In the genomic region with DNA sequence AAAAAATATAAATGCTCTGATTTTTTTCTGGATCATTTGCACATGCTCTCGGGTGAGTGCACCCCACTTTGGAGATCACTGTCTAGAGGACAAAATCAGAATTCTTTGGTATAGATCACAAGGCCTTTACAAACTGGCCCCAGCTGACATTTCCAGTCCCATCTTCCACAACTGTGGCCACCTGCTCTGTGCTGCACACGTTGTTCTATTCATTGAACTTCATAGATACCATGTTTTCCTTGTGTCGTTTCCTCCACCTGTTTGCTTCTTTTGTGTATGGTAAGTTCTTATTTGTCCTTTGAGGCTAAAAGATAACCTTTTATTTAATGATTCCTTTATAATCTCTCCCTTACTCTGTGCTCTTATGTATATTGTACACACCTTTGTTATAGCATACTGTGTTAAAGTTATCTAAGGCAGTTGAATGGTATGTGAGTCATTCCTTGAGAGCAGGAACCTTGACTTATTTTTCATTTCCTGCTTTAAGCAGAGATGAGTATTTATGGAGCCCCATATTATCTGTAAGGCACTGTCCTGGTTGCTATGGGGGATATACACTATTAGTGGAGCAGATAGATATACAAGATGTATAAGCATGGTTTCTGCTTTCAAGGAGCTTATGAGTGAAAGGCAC, we compare ENCODE assay signal across 9 cellular contexts. TPM values are rescaled to one million over a fixed set of nuclear protein-coding genes. Genes with fewer than 3 reads are reported as not detected.
DNase-seq lines count a peak whose midpoint lies in the region; ATAC-seq and TF ChIP-seq lines count a peak whose summit lies in the region.
"Had no signal": no experiment of that assay in that cellular context is flagged by ENCODE, and none has a peak within 500 bp of the region (broad histone marks: within the 10 kb centered on the region; RNA-seq: fewer than 3 reads in every experiment).

No MANE protein-coding gene starts in this region.

- H3K36me3 ChIP-seq in lower lobe of right lung = no peaks in the 10 kb centered on the region

- no peak overlapping the region for H3K4me3 ChIP-seq in lower lobe of right lung

- no peaks in the 10 kb centered on the region for H3K27me3 ChIP-seq in lower lobe of right lung (ENCODE audit: low read depth)

- ATAC-seq in GM21423 (IDR thresholded peaks at IDR 0.05; ENCODE audit: unreplicated experiment) = peak; percentile 47
- peak; percentile 92 for ATAC-seq in HG03432 (IDR thresholded peaks at IDR 0.05; ENCODE audit: unreplicated experiment)
- ATAC-seq in lower lobe of right lung = no peak
- no peak for ATAC-seq in GM18873 (IDR thresholded peaks at IDR 0.05; ENCODE audit: low FRiP score, unreplicated experiment)
- ATAC-seq in GM19452 (IDR thresholded peaks at IDR 0.05; ENCODE audit: unreplicated experiment) = no peak

- H3K27ac ChIP-seq in lower lobe of right lung = no peak overlapping the region

- DNase-seq in EH (ENCODE audit: low read depth) (peak; percentile 27), dermis blood vessel endothelial cell (peak; percentile 59), lower lobe of right lung (no peak), cerebellum (ENCODE audit: low spot score) (no peak)
- DNase-seq: NCI-H2171 treated with DMSO at 0.1 percent for 48 hours had no signal

- H3K9me3 ChIP-seq in lower lobe of right lung = no peaks in the 10 kb centered on the region

- intact Hi-C loops in lower lobe of right lung (cut with DNase I) = no loop called here

- H3K4me1 ChIP-seq in lower lobe of right lung = no peaks in the 10 kb centered on the region

- no peak for TF ChIP-seq CTCF in lower lobe of right lung (IDR thresholded peaks at IDR 0.05)

RNA-seq across cellular contexts. Expression of a gene that starts 12.0 kb away (rescaled TPM):
- total RNA-seq in dermis blood vessel endothelial cell = 24.0 and 31.5 TPM in 2 replicates
- total RNA-seq in lower lobe of right lung = 25.9 TPM
- total RNA-seq in cerebellum = 19.1 TPM

RNA-seq across cellular contexts. Expression of a gene that starts 30.2 kb away (rescaled TPM):
- total RNA-seq in dermis blood vessel endothelial cell = 25.2 and 36.3 TPM in 2 replicates
- total RNA-seq in lower lobe of right lung = 25.0 TPM
- total RNA-seq in cerebellum = 3.1 TPM

Comparison
In these comparisons a context has a peak if more than half of its experiments do, and no peak if none do; other contexts are left out.
1. DNase-seq: peak in EH (single experiment) and dermis blood vessel endothelial cell (single experiment); none in lower lobe of right lung (single experiment) and cerebellum (single experiment).
2. ATAC-seq: peak in GM21423 (single experiment) and HG03432 (single experiment); none in lower lobe of right lung (0 of 2), GM18873 (single experiment) and GM19452 (single experiment).